Comparison of ENCODE assay signal across 10 cellular contexts in the genomic region with DNA sequence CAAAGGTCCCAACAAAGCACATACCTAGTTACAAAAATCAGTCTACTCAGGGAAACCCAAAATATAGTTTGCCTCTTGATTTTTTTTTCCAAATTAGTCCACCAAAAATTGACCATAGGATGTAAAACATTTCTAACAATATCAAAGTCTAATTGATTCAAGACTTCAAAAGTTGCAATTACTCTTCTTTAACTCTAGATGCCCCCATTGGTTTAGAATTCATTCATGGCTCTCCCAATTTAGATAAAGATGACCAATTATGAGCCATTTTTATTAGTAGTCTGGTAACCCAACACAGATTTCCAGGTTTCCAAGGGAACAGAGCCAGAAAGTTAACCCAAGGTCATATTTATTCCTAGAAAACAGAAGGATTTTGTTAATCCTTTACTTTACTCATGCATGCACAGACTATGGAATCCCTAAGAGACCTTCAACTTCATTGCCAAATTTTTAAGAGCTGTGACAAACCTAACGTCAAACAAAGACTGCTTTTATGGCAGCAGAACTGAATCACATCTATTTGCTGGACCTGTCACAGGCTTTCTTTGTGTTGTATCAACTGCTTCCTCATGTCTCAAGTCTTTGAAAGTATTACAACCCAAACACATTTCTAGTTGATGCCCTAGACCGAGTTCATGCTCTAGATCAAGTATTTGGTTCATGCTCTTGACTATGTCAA. TPM values are rescaled to one million over a fixed set of nuclear protein-coding genes. Genes with fewer than 3 reads are reported as not detected.
DNase-seq lines count a peak whose midpoint lies in the region; ATAC-seq and TF ChIP-seq lines count a peak whose summit lies in the region.
"Had no signal": no experiment of that assay in that cellular context is flagged by ENCODE, and none has a peak within 500 bp of the region (broad histone marks: within the 10 kb centered on the region; RNA-seq: fewer than 3 reads in every experiment).

No MANE protein-coding gene starts in this region.

- intact Hi-C loops in heart right ventricle (cut with DNase I) (loop anchor here in 6 of 10 donors (1.0 to 10.0 kb wide), 5 partner anchors 61 to 164 kb away; no protein-coding TSS in a partner anchor), Right ventricle myocardium superior (cut with DNase I) (loop anchor here (10.0 kb wide), 1 partner anchor 161 kb away; no protein-coding TSS in a partner anchor), Right ventricle myocardium inferior (cut with DNase I) (loop anchor here (10.0 kb wide), 1 partner anchor 161 kb away; no protein-coding TSS in a partner anchor)

- no peaks in the 10 kb centered on the region for H3K4me1 ChIP-seq in heart right ventricle
- no peaks in the 10 kb centered on the region for H3K4me1 ChIP-seq in neuronal stem cell (ENCODE audit: control insufficient read depth in 2 of 2, insufficient read depth in 1 of 2, low read depth in 1 of 2, low read length in 2 of 2)
- H3K4me1 ChIP-seq: transverse colon had no signal

- H3K36me3 Mint-ChIP-seq in type B pancreatic cell: no peaks in the 10 kb centered on the region

- H3K27ac Mint-ChIP-seq in type B pancreatic cell: no peak overlapping the region

- no peak overlapping the region for H2BK120ac ChIP-seq in neuronal stem cell (ENCODE audit: low read depth, low read length)

- no peaks in the 10 kb centered on the region for H3K27me3 ChIP-seq in heart right ventricle
- H3K27me3 ChIP-seq in neuronal stem cell (ENCODE audit: control insufficient read depth in 3 of 3, insufficient read depth in 3 of 3, low read depth in 1 of 3, low read length in 3 of 3): no peaks in the 10 kb centered on the region
- H3K27me3 ChIP-seq: transverse colon had no signal

- H3K4me3 ChIP-seq in heart right ventricle: no peak overlapping the region
- no peak overlapping the region for H3K4me3 ChIP-seq in fibroblast of the aortic adventitia (ENCODE audit: low read depth, low read length)
- no peak overlapping the region for H3K4me3 ChIP-seq in neuronal stem cell (ENCODE audit: low read length in 2 of 2)
- H3K4me3 ChIP-seq: transverse colon had no signal

- no peak for DNase-seq in heart right ventricle
- no peak for DNase-seq in Right ventricle myocardium superior
- peak; percentile 22 for DNase-seq in NCI-H748 (lab: John Stamatoyannopoulos, UW; ENCODE audit: unreplicated experiment)
- peak; percentile 16 for DNase-seq in fibroblast of the aortic adventitia (ENCODE audit: low read depth)
- DNase-seq in type B pancreatic cell (ENCODE audit: extremely low spot score, unreplicated experiment): no peak
- DNase-seq in neuronal stem cell (ENCODE audit: low spot score): no peak
- DNase-seq in Right ventricle myocardium inferior (ENCODE audit: missing footprints): no peak
- no peak for DNase-seq in cortex of kidney (lab: John Stamatoyannopoulos, UW)
- DNase-seq: NCI-H510A treated with DMSO at 0.1 percent for 48 hours, transverse colon had no signal

- TF ChIP-seq CTCF in heart right ventricle (IDR thresholded peaks at IDR 0.05) (peak in 7 of 9 donors; percentile 30 to 57 (median 46)), fibroblast of the aortic adventitia (IDR thresholded peaks at IDR 0.05; ENCODE audit: insufficient read depth, low read length) (no peak), type B pancreatic cell (conservative IDR thresholded peaks at IDR 0.05) (peak; percentile 72)

- H2BK5ac ChIP-seq in neuronal stem cell (ENCODE audit: low read length): no peak overlapping the region

- no peak overlapping the region for H2BK12ac ChIP-seq in neuronal stem cell (ENCODE audit: low read length)

- H2BK15ac ChIP-seq in neuronal stem cell (ENCODE audit: low read length): no peak overlapping the region

- no peak for ATAC-seq in heart right ventricle
- ATAC-seq in Right ventricle myocardium superior (ENCODE audit: poor library complexity): no peak
- ATAC-seq in Right ventricle myocardium inferior: no peak

- no peak overlapping the region for H3K4ac ChIP-seq in neuronal stem cell (ENCODE audit: low read length)

- no peak overlapping the region for H3K9ac ChIP-seq in neuronal stem cell (ENCODE audit: low read depth, low read length, poor library complexity)

- peaks cover 44% of the 10 kb centered on the region for H3K27me3 Mint-ChIP-seq in type B pancreatic cell

- no peaks in the 10 kb centered on the region for H3K79me1 ChIP-seq in neuronal stem cell (ENCODE audit: low read depth, low read length)

- H3K36me3 ChIP-seq in heart right ventricle (peaks cover 0 to 22% (median 0%) of the 10 kb centered on the region in 9 donors), neuronal stem cell (replicated peaks in 1 of 2; ENCODE audit: control insufficient read depth in 2 of 2, insufficient read depth in 2 of 2, low read length in 2 of 2) (no peaks in the 10 kb centered on the region)
- H3K36me3 ChIP-seq: transverse colon had no signal

- no peak overlapping the region for H3K14ac ChIP-seq in neuronal stem cell (ENCODE audit: low read length)

- H2AK5ac ChIP-seq in neuronal stem cell (ENCODE audit: low read depth, low read length): no peak overlapping the region

- 22 to 27% methylated on average over 2 of the region's 2 CpGs for WGBS in heart right ventricle, 2 donors
- WGBS in neuronal stem cell (ENCODE audit: extremely low coverage in 2 of 2, insufficient read length in 2 of 2, insufficient replicate concordance in 1 of 2), 2 donors: no CpG with 5 or more reads among the region's 2 CpGs

- H3K9me3 Mint-ChIP-seq in type B pancreatic cell: no peaks in the 10 kb centered on the region

- no peaks in the 10 kb centered on the region for H3K4me1 Mint-ChIP-seq in type B pancreatic cell (ENCODE audit: unreplicated experiment)

- no peak overlapping the region for H3K4me3 Mint-ChIP-seq in type B pancreatic cell

- no peak overlapping the region for H2AFZ ChIP-seq in neuronal stem cell (ENCODE audit: low read length)

- no peak overlapping the region for H4K91ac ChIP-seq in neuronal stem cell (ENCODE audit: low read depth, low read length, poor library complexity)

- no peak overlapping the region for H4K8ac ChIP-seq in neuronal stem cell (ENCODE audit: low read depth, low read length)

- H3K9me3 ChIP-seq in heart right ventricle (no peaks in the 10 kb centered on the region), neuronal stem cell (replicated peaks in 1 of 2; ENCODE audit: control insufficient read depth in 2 of 2, insufficient read depth in 1 of 2, low read depth in 1 of 2, low read length in 2 of 2) (no peaks in the 10 kb centered on the region)
- H3K9me3 ChIP-seq: transverse colon had no signal

- H3K4me2 ChIP-seq in neuronal stem cell (ENCODE audit: insufficient read depth, low read length, poor library complexity, severe bottlenecking): no peak overlapping the region

- H3K27ac ChIP-seq in heart right ventricle (no peak overlapping the region), neuronal stem cell (replicated peaks; ENCODE audit: low read length) (no peak overlapping the region)
- H3K27ac ChIP-seq: transverse colon had no signal

- no peak overlapping the region for H3K23ac ChIP-seq in neuronal stem cell (ENCODE audit: low read depth, low read length, poor library complexity)

- no peak overlapping the region for H3K18ac ChIP-seq in neuronal stem cell (ENCODE audit: low read length)

RNA-seq across cellular contexts. Expression of gene C22orf42, which starts 55.3 kb away (rescaled TPM):
- total RNA-seq in heart right ventricle (not detected), Right ventricle myocardium superior (not detected), fibroblast of the aortic adventitia (ENCODE audit: low replicate concordance) (not detected in 2 replicates), type B pancreatic cell (ENCODE audit: low replicate concordance) (2.1 and 4.6 TPM in 2 replicates), Right ventricle myocardium inferior (not detected)
- not detected for polyA plus RNA-seq in heart right ventricle
- 2.2 TPM for polyA plus RNA-seq in neuronal stem cell (2013, experiment 1 of 2)
- polyA plus RNA-seq in neuronal stem cell (2013, experiment 2 of 2): 2.2 TPM
- total RNA-seq: transverse colon had no signal

Comparison
In these comparisons a context has a peak if more than half of its experiments do, and no peak if none do; other contexts are left out.
1. DNase-seq: peak in NCI-H748 (single experiment) and fibroblast of the aortic adventitia (single experiment); none in heart right ventricle (0 of 2), Right ventricle myocardium superior (single experiment), type B pancreatic cell (single experiment), neuronal stem cell (single experiment), Right ventricle myocardium inferior (single experiment) and cortex of kidney (single experiment).